Comparison of ENCODE assay signal across 2 cellular contexts in genomic region chr16:56532714-56533113, GRCh38.
A peak's percentile ranks its signal among the peaks of the same experiment; 100 is the strongest.
TF ChIP-seq lines count a peak whose summit lies in the region.

No MANE protein-coding gene starts in this region.

TF ChIP-seq in HepG2, 621 proteins besides CTCF, POLR2A, EP300 and RAD21:
- TF ChIP-seq SMC3 (IDR thresholded peaks at IDR 0.05; ENCODE audit: low read length) (peak; percentile 49), MAFG (CRISPR knock-in tag; IDR thresholded peaks at IDR 0.05) (peak; percentile 57; the same call in 1 of the 2 replicates), MAFK (conservative IDR thresholded peaks at IDR 0.05 in 1 of 2, IDR thresholded peaks at IDR 0.05 in 1 of 2; ENCODE audit: low read length in 2 of 2) (0 out of 4 replicates have a peak, but pooled peaks of 1 of the 2 experiments have one; percentile 1), STAG1 (CRISPR knock-in tag; IDR thresholded peaks at IDR 0.05) (peak; percentile 32), BCLAF1 (IDR thresholded peaks at IDR 0.05) (no peak)

TF ChIP-seq in H1, 55 proteins besides CTCF, POLR2A, EP300 and RAD21:
- TF ChIP-seq SP1 (IDR thresholded peaks at IDR 0.05; ENCODE audit: low read depth, low read length) (no peak), FOSL1 (IDR thresholded peaks at IDR 0.05; ENCODE audit: insufficient read depth, low read depth, low read length) (no peak), SP2 (IDR thresholded peaks at IDR 0.05; ENCODE audit: low read length) (no peak), ATF3 (IDR thresholded peaks at IDR 0.05; ENCODE audit: insufficient read depth, low read depth, low read length) (no peak), USF2 (IDR thresholded peaks at IDR 0.05; ENCODE audit: low read length) (no peak), MAX (IDR thresholded peaks at IDR 0.05) (peak; percentile 66), RFX5 (IDR thresholded peaks at IDR 0.05; ENCODE audit: borderline replicate concordance, low read depth, low read length) (no peak), RNF2 (IDR thresholded peaks at IDR 0.05; ENCODE audit: borderline replicate concordance, low read depth, low read length, missing control alignments, poor library complexity, severe bottlenecking) (no peak), RXRA (IDR thresholded peaks at IDR 0.05; ENCODE audit: insufficient read depth, low read depth, low read length) (no peak), POU5F1 (IDR thresholded peaks at IDR 0.05; ENCODE audit: low read depth, low read length) (no peak), TCF12 (IDR thresholded peaks at IDR 0.05; ENCODE audit: low read depth, low read length) (no peak), CBX8 (IDR thresholded peaks at IDR 0.05; ENCODE audit: borderline replicate concordance, low read depth, low read length) (no peak), CHD1 (IDR thresholded peaks at IDR 0.05; ENCODE audit: low read depth, low read length) (no peak), SIX5 (IDR thresholded peaks at IDR 0.05; ENCODE audit: low read depth, low read length) (no peak), BACH1 (IDR thresholded peaks at IDR 0.05; ENCODE audit: low read length) (peak; percentile 94), TBP (IDR thresholded peaks at IDR 0.05; ENCODE audit: low read depth, low read length) (no peak), E2F6 (IDR thresholded peaks at IDR 0.05) (peak; percentile 94), KDM5A (IDR thresholded peaks at IDR 0.05; ENCODE audit: low read length) (no peak), JUN (IDR thresholded peaks at IDR 0.05; ENCODE audit: low read depth, low read length) (no peak), TEAD4 (IDR thresholded peaks at IDR 0.05; ENCODE audit: low read depth, low read length) (no peak)
